ENCODE assay signal across 1 cellular context in genomic region chr15:52790166-52790708, GRCh38.
TF ChIP-seq lines count a peak whose summit lies in the region.

Gene ONECUT1 (minus strand): TSS chr15:52790336. CDS start chr15:52789884, 452 bp downstream.

TF ChIP-seq in HepG2, 621 proteins besides CTCF, POLR2A, EP300 and RAD21 (continued from another document and continues in another):
- no peak for TF ChIP-seq LRRFIP1 (CRISPR knock-in tag; conservative IDR thresholded peaks at IDR 0.05)
- TF ChIP-seq XBP1 (CRISPR knock-in tag; IDR thresholded peaks at IDR 0.05), result no peak
- TF ChIP-seq ZBTB40 (IDR thresholded peaks at IDR 0.05), result no peak
- peak; percentile 51 for TF ChIP-seq ZBTB40 (CRISPR knock-in tag; IDR thresholded peaks at IDR 0.05)
- TF ChIP-seq ZNF552 (CRISPR knock-in tag; IDR thresholded peaks at IDR 0.05; ENCODE audit: borderline replicate concordance), result no peak
- no peak for TF ChIP-seq ZNF276 (CRISPR knock-in tag; IDR thresholded peaks at IDR 0.05; ENCODE audit: low read depth)
- TF ChIP-seq RBFOX2 (IDR thresholded peaks at IDR 0.05; ENCODE audit: low read depth, low read length), result peak; percentile 46; the same call in 1 of the 2 replicates
- no peak for TF ChIP-seq PLRG1 (conservative IDR thresholded peaks at IDR 0.05)
- TF ChIP-seq GATAD2A (CRISPR knock-in tag; IDR thresholded peaks at IDR 0.05), result 0 out of 2 replicates have a peak, but pooled peaks have one; percentile 13
- peak; percentile 57; the same call in 1 of the 2 replicates for TF ChIP-seq ZNF430 (CRISPR knock-in tag; IDR thresholded peaks at IDR 0.05)
- peak; percentile 89; the same call in 1 of the 2 replicates for TF ChIP-seq ZNF766 (CRISPR knock-in tag; IDR thresholded peaks at IDR 0.05; ENCODE audit: borderline replicate concordance)
- TF ChIP-seq IRX3 (CRISPR knock-in tag; IDR thresholded peaks at IDR 0.05; ENCODE audit: borderline replicate concordance, low read depth), result peak; percentile 63; the same call in 1 of the 2 replicates
- TF ChIP-seq, protein P1, sequence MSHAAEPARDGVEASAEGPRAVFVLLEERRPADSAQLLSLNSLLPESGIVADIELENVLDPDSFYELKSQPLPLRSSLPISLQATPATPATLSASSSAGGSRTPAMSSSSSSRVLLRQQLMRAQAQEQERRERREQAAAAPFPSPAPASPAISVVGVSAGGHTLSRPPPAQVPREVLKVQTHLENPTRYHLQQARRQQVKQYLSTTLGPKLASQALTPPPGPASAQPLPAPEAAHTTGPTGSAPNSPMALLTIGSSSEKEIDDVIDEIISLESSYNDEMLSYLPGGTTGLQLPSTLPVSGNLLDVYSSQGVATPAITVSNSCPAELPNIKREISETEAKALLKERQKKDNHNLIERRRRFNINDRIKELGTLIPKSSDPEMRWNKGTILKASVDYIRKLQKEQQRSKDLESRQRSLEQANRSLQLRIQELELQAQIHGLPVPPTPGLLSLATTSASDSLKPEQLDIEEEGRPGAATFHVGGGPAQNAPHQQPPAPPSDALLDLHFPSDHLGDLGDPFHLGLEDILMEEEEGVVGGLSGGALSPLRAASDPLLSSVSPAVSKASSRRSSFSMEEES (CRISPR knock-in tag; IDR thresholded peaks at IDR 0.05), result peak; percentile 43; the same call in 1 of the 2 replicates
- peak; percentile 51; the same call in 1 of the 2 replicates for TF ChIP-seq ZFP90 (CRISPR knock-in tag; IDR thresholded peaks at IDR 0.05; ENCODE audit: borderline replicate concordance)
- TF ChIP-seq ZNF569 (CRISPR knock-in tag; IDR thresholded peaks at IDR 0.05; ENCODE audit: borderline replicate concordance), result no peak
- TF ChIP-seq IKZF4 (CRISPR knock-in tag; IDR thresholded peaks at IDR 0.05; ENCODE audit: borderline replicate concordance, low read depth, not compliant biosample characterization), result peak; percentile 66
- TF ChIP-seq SAFB2 (CRISPR knock-in tag; IDR thresholded peaks at IDR 0.05; ENCODE audit: borderline replicate concordance, low read depth), result no peak
- peak; percentile 32; the same call in 1 of the 2 replicates for TF ChIP-seq FOXO1 (CRISPR knock-in tag; IDR thresholded peaks at IDR 0.05)
- 0 out of 2 replicates have a peak, but pooled peaks have one; percentile 60 for TF ChIP-seq SATB2 (CRISPR knock-in tag; IDR thresholded peaks at IDR 0.05)
- TF ChIP-seq NCOA5 (CRISPR knock-in tag; IDR thresholded peaks at IDR 0.05), result no peak
- peak; percentile 38; the same call in 1 of the 2 replicates for TF ChIP-seq ZSCAN20 (CRISPR knock-in tag; IDR thresholded peaks at IDR 0.05; ENCODE audit: borderline replicate concordance)
- TF ChIP-seq, protein P2, sequence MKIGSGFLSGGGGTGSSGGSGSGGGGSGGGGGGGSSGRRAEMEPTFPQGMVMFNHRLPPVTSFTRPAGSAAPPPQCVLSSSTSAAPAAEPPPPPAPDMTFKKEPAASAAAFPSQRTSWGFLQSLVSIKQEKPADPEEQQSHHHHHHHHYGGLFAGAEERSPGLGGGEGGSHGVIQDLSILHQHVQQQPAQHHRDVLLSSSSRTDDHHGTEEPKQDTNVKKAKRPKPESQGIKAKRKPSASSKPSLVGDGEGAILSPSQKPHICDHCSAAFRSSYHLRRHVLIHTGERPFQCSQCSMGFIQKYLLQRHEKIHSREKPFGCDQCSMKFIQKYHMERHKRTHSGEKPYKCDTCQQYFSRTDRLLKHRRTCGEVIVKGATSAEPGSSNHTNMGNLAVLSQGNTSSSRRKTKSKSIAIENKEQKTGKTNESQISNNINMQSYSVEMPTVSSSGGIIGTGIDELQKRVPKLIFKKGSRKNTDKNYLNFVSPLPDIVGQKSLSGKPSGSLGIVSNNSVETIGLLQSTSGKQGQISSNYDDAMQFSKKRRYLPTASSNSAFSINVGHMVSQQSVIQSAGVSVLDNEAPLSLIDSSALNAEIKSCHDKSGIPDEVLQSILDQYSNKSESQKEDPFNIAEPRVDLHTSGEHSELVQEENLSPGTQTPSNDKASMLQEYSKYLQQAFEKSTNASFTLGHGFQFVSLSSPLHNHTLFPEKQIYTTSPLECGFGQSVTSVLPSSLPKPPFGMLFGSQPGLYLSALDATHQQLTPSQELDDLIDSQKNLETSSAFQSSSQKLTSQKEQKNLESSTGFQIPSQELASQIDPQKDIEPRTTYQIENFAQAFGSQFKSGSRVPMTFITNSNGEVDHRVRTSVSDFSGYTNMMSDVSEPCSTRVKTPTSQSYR (CRISPR knock-in tag; IDR thresholded peaks at IDR 0.05; ENCODE audit: borderline replicate concordance), result peak; percentile 43; the same call in 1 of the 2 replicates
- peak; percentile 90; the same call in 1 of the 2 replicates for TF ChIP-seq FOXC1 (CRISPR knock-in tag; IDR thresholded peaks at IDR 0.05; ENCODE audit: borderline replicate concordance)
- TF ChIP-seq SKI (IDR thresholded peaks at IDR 0.05; ENCODE audit: partially characterized antibody), result peak; percentile 31
- TF ChIP-seq ZNF772 (CRISPR knock-in tag; IDR thresholded peaks at IDR 0.05), result peak; percentile 37; the same call in 1 of the 2 replicates
- peak; percentile 68 for TF ChIP-seq BHLHE40 (IDR thresholded peaks at IDR 0.05; ENCODE audit: low read length)
- TF ChIP-seq ZFP37 (CRISPR knock-in tag; IDR thresholded peaks at IDR 0.05; ENCODE audit: borderline replicate concordance), result no peak
- no peak for TF ChIP-seq NCOA2 (CRISPR knock-in tag; IDR thresholded peaks at IDR 0.05)
- TF ChIP-seq MEIS1 (CRISPR knock-in tag; IDR thresholded peaks at IDR 0.05; ENCODE audit: borderline replicate concordance), result peak; percentile 46; the same call in 1 of the 2 replicates
- no peak for TF ChIP-seq FOXK1 (CRISPR knock-in tag; IDR thresholded peaks at IDR 0.05; ENCODE audit: borderline replicate concordance, low read depth)
- TF ChIP-seq, protein P3, sequence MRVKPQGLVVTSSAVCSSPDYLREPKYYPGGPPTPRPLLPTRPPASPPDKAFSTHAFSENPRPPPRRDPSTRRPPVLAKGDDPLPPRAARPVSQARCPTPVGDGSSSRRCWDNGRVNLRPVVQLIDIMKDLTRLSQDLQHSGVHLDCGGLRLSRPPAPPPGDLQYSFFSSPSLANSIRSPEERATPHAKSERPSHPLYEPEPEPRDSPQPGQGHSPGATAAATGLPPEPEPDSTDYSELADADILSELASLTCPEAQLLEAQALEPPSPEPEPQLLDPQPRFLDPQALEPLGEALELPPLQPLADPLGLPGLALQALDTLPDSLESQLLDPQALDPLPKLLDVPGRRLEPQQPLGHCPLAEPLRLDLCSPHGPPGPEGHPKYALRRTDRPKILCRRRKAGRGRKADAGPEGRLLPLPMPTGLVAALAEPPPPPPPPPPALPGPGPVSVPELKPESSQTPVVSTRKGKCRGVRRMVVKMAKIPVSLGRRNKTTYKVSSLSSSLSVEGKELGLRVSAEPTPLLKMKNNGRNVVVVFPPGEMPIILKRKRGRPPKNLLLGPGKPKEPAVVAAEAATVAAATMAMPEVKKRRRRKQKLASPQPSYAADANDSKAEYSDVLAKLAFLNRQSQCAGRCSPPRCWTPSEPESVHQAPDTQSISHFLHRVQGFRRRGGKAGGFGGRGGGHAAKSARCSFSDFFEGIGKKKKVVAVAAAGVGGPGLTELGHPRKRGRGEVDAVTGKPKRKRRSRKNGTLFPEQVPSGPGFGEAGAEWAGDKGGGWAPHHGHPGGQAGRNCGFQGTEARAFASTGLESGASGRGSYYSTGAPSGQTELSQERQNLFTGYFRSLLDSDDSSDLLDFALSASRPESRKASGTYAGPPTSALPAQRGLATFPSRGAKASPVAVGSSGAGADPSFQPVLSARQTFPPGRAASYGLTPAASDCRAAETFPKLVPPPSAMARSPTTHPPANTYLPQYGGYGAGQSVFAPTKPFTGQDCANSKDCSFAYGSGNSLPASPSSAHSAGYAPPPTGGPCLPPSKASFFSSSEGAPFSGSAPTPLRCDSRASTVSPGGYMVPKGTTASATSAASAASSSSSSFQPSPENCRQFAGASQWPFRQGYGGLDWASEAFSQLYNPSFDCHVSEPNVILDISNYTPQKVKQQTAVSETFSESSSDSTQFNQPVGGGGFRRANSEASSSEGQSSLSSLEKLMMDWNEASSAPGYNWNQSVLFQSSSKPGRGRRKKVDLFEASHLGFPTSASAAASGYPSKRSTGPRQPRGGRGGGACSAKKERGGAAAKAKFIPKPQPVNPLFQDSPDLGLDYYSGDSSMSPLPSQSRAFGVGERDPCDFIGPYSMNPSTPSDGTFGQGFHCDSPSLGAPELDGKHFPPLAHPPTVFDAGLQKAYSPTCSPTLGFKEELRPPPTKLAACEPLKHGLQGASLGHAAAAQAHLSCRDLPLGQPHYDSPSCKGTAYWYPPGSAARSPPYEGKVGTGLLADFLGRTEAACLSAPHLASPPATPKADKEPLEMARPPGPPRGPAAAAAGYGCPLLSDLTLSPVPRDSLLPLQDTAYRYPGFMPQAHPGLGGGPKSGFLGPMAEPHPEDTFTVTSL (CRISPR knock-in tag; IDR thresholded peaks at IDR 0.05; ENCODE audit: borderline replicate concordance), result no peak
- TF ChIP-seq ZNF501 (CRISPR knock-in tag; IDR thresholded peaks at IDR 0.05), result no peak
- TF ChIP-seq RBM39 (IDR thresholded peaks at IDR 0.05; ENCODE audit: low read depth, low read length, poor library complexity, severe bottlenecking), result no peak
- TF ChIP-seq ATAD3A (CRISPR knock-in tag; IDR thresholded peaks at IDR 0.05), result no peak
